Comparison of ENCODE assay signal across 13 cellular contexts in the genomic region with DNA sequence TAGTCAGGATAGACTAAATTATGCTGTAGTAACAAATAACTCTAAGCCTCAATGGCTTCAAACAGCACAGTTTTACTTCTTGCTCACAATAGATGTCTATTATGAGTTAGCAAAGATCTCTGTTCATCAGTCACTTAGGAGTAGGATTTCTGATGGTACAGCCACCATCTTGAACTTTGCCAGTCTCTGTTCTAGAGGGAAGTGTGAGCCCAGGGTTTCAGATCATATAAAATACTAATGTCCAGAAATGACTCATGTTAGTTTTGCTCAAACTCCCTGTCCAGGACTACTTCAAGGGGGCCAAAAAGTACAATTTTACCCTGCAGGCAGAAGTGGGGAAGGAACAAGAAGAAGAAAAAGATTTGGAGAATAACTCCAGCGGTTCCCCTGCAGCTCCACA.
A peak's percentile ranks its signal among the peaks of the same experiment; 100 is the strongest.
DNase-seq lines count a peak whose midpoint lies in the region; ATAC-seq and TF ChIP-seq lines count a peak whose summit lies in the region.
"Had no signal": no experiment of that assay in that cellular context is flagged by ENCODE, and none has a peak within 500 bp of the region (broad histone marks: within the 10 kb centered on the region; RNA-seq: fewer than 3 reads in every experiment).

No MANE protein-coding gene starts in this region.

- TF ChIP-seq CTCF in type B pancreatic cell (conservative IDR thresholded peaks at IDR 0.05) (no peak), HFFc6 (IDR thresholded peaks at IDR 0.05) (no peak)

- no peak overlapping the region for H3K27ac Mint-ChIP-seq in stimulated activated effector memory CD8-positive, alpha-beta T cell treated with anti-CD3 and anti-CD28 coated beads, Interleukin-12 subunit alpha, Interleukin-12 subunit beta, amount 100 ng/mL, for 72 hours
- no peak overlapping the region for H3K27ac Mint-ChIP-seq in type B pancreatic cell
- H3K27ac Mint-ChIP-seq in HFFc6: no peak overlapping the region
- H3K27ac Mint-ChIP-seq: nephron progenitor cell had no signal

- DNase-seq in stimulated activated effector memory CD8-positive, alpha-beta T cell treated with anti-CD3 and anti-CD28 coated beads, Interleukin-12 subunit alpha, Interleukin-12 subunit beta, amount 100 ng/mL, for 72 hours (ENCODE audit: low spot score in 2 of 2): no peak
- DNase-seq in type B pancreatic cell (ENCODE audit: extremely low spot score, unreplicated experiment) (no peak), head of caudate nucleus (no peak), HFFc6 (no peak)
- DNase-seq: activated CD4-positive, alpha-beta T cell treated with anti-CD3 and anti-CD28 coated beads for 4 hours; Caco-2; foreskin keratinocyte; NCI-H524 treated with DMSO at 0.1 percent for 48 hours; nephron progenitor cell; uterus had no signal

- ATAC-seq in GM18907 (IDR thresholded peaks at IDR 0.05; ENCODE audit: unreplicated experiment) (peak; percentile 78), GM21723 (IDR thresholded peaks at IDR 0.05; ENCODE audit: unreplicated experiment) (peak; percentile 82), HG03135 (IDR thresholded peaks at IDR 0.05; ENCODE audit: unreplicated experiment) (peak; percentile 76)
- peak; percentile 55 for ATAC-seq in stimulated activated effector memory CD8-positive, alpha-beta T cell treated with anti-CD3 and anti-CD28 coated beads, Interleukin-12 subunit alpha, Interleukin-12 subunit beta, amount 100 ng/mL, for 72 hours
- ATAC-seq: foreskin keratinocyte had no signal

- intact Hi-C loops in head of caudate nucleus (cut with DNase I): no loop called here

- H3K36me3 Mint-ChIP-seq in stimulated activated effector memory CD8-positive, alpha-beta T cell treated with anti-CD3 and anti-CD28 coated beads, Interleukin-12 subunit alpha, Interleukin-12 subunit beta, amount 100 ng/mL, for 72 hours: no peaks in the 10 kb centered on the region
- no peaks in the 10 kb centered on the region for H3K36me3 Mint-ChIP-seq in type B pancreatic cell
- H3K36me3 Mint-ChIP-seq in HFFc6 (ENCODE audit: low read depth): no peaks in the 10 kb centered on the region

- no peak overlapping the region for H3K4me3 Mint-ChIP-seq in stimulated activated effector memory CD8-positive, alpha-beta T cell treated with anti-CD3 and anti-CD28 coated beads, Interleukin-12 subunit alpha, Interleukin-12 subunit beta, amount 100 ng/mL, for 72 hours
- H3K4me3 Mint-ChIP-seq in type B pancreatic cell: no peak overlapping the region
- H3K4me3 Mint-ChIP-seq in HFFc6: no peak overlapping the region
- H3K4me3 Mint-ChIP-seq: nephron progenitor cell had no signal

- H3K4me1 Mint-ChIP-seq in stimulated activated effector memory CD8-positive, alpha-beta T cell treated with anti-CD3 and anti-CD28 coated beads, Interleukin-12 subunit alpha, Interleukin-12 subunit beta, amount 100 ng/mL, for 72 hours: peaks cover 11% of the 10 kb centered on the region
- H3K4me1 Mint-ChIP-seq in type B pancreatic cell (ENCODE audit: unreplicated experiment) (no peaks in the 10 kb centered on the region), HFFc6 (ENCODE audit: low read depth) (no peaks in the 10 kb centered on the region; the same call in 1 of the 2 replicates)
- H3K4me1 Mint-ChIP-seq: nephron progenitor cell had no signal

- H3K27me3 Mint-ChIP-seq in type B pancreatic cell (peaks cover 5% of the 10 kb centered on the region), HFFc6 (ENCODE audit: insufficient read depth) (no peaks in the 10 kb centered on the region; the same call in 1 of the 2 replicates)

- no peaks in the 10 kb centered on the region for H3K9me3 Mint-ChIP-seq in stimulated activated effector memory CD8-positive, alpha-beta T cell treated with anti-CD3 and anti-CD28 coated beads, Interleukin-12 subunit alpha, Interleukin-12 subunit beta, amount 100 ng/mL, for 72 hours
- H3K9me3 Mint-ChIP-seq in type B pancreatic cell: no peaks in the 10 kb centered on the region
- H3K9me3 Mint-ChIP-seq in HFFc6: no peaks in the 10 kb centered on the region
- H3K9me3 Mint-ChIP-seq: nephron progenitor cell had no signal
